In the genomic region with DNA sequence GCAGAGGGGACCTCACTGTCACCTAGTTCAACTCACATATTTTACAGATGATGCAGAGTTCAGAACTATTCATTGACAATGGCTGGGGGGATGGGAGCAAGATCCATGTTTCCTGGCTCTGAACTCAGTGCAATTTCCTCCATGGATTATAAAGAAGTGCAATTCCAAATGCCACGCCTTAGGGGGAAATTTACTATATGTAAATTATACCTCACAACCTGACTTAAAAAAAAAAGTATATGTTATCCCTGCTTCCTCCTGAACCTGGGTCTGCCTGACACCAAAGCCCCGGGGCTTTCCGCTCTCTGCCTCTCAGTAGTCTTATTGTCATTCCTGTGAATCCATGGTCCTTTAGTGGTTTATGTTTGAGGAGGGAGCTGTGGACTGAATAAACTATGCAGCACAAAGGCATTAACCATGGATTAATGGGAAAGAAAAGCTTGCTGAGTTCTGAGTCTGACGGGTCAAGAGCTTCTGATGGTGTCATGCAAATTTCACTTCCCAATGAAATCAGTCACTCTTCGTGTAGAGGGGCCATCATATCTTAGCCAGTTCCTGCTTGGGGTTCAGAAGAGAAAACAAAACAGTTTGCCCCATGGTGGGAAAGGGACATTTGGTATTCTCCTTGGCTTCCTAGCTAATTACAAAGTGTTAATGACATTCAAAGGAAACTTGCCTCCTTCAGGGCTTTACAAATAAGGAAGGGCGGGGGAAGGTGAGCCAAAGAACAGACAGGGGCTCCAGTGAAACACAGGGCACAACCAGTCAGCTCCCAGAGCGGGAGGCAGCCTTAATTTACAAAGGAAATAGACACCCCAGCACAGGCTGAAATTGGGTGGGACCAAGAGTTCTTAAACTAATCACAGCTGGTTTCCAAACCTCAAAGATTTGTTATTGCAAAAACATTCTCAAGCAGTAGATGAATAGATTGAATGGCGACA, we compare ENCODE assay signal across 9 cellular contexts. TPM values are rescaled to one million over a fixed set of nuclear protein-coding genes. Genes with fewer than 3 reads are reported as not detected.
DNase-seq lines count a peak whose midpoint lies in the region; ATAC-seq and TF ChIP-seq lines count a peak whose summit lies in the region.
"Had no signal": no experiment of that assay in that cellular context is flagged by ENCODE, and none has a peak within 500 bp of the region (broad histone marks: within the 10 kb centered on the region; RNA-seq: fewer than 3 reads in every experiment).

No MANE protein-coding gene starts in this region.

- H3K4me1 ChIP-seq in iPS-18a (ENCODE audit: control insufficient read depth, low read depth, low read length), result peaks cover 29% of the 10 kb centered on the region

- TF ChIP-seq POLR2A in erythroblast (IDR thresholded peaks at IDR 0.05; ENCODE audit: low read length), result no peak

- no peaks in the 10 kb centered on the region for H3K27me3 ChIP-seq in iPS-18a (ENCODE audit: control insufficient read depth, insufficient read depth, low read length)

- no peaks in the 10 kb centered on the region for H3K27me3 Mint-ChIP-seq in activated CD4-positive, alpha-beta T cell treated with anti-CD3 and anti-CD28 coated beads for 36 hours
- H3K27me3 Mint-ChIP-seq in activated CD4-positive, alpha-beta memory T cell treated with anti-CD3 and anti-CD28 coated beads, Interleukin-2, amount 10 ng/mL, durations not matched to agents 7 days and 5 days, result no peaks in the 10 kb centered on the region
- H3K27me3 Mint-ChIP-seq in stimulated activated naive CD8-positive, alpha-beta T cell treated with anti-CD3 and anti-CD28 coated beads, Interleukin-15, amount 100 ng/mL, for 72 hours, result no peaks in the 10 kb centered on the region

- peak overlapping the region; percentile 41 for H3K9ac ChIP-seq in iPS-18a (ENCODE audit: low read length)

- H3K36me3 ChIP-seq in iPS-18a (ENCODE audit: control insufficient read depth, low read depth, low read length), result no peaks in the 10 kb centered on the region
- H3K36me3 ChIP-seq: thoracic aorta had no signal

- CTCF ChIA-PET in activated CD4-positive, alpha-beta T cell treated with anti-CD3 and anti-CD28 coated beads for 36 hours (lab: Charles Lee), result interaction anchor here (0.6 to 2.2 kb wide), 7 partner anchors 9 to 84 kb away, joined by 3 to 9 read pairs (median 3); no protein-coding TSS in a partner anchor
- CTCF ChIA-PET in activated CD4-positive, alpha-beta memory T cell treated with anti-CD3 and anti-CD28 coated beads, Interleukin-2, amount 10 ng/mL, durations not matched to agents 7 days and 5 days (lab: Charles Lee), result interaction anchor here (1.0 kb wide), 1 partner anchor 258 kb away, joined by 3 read pairs; no protein-coding TSS in a partner anchor

- ATAC-seq in activated CD4-positive, alpha-beta T cell treated with anti-CD3 and anti-CD28 coated beads for 36 hours, result peak; percentile 19
- peak; percentile 19 for ATAC-seq in stimulated activated naive CD8-positive, alpha-beta T cell treated with anti-CD3 and anti-CD28 coated beads, Interleukin-15, amount 100 ng/mL, for 72 hours
- ATAC-seq in HG03457 (IDR thresholded peaks at IDR 0.05; ENCODE audit: unreplicated experiment), result no peak
- no peak for ATAC-seq in GM21737 (IDR thresholded peaks at IDR 0.05; ENCODE audit: unreplicated experiment)

- H3K4me3 Mint-ChIP-seq in activated CD4-positive, alpha-beta T cell treated with anti-CD3 and anti-CD28 coated beads for 36 hours, result peak overlapping the region; percentile 24
- H3K4me3 Mint-ChIP-seq in activated CD4-positive, alpha-beta memory T cell treated with anti-CD3 and anti-CD28 coated beads, Interleukin-2, amount 10 ng/mL, durations not matched to agents 7 days and 5 days, result peak overlapping the region; percentile 30
- H3K4me3 Mint-ChIP-seq in stimulated activated naive CD8-positive, alpha-beta T cell treated with anti-CD3 and anti-CD28 coated beads, Interleukin-15, amount 100 ng/mL, for 72 hours, result peak overlapping the region; percentile 73 to 77

- peak overlapping the region; percentile 25 for H3K4me3 ChIP-seq in iPS-18a (ENCODE audit: low read length)

- peaks cover 71% of the 10 kb centered on the region for H3K4me1 Mint-ChIP-seq in activated CD4-positive, alpha-beta T cell treated with anti-CD3 and anti-CD28 coated beads for 36 hours
- peaks cover 50% of the 10 kb centered on the region for H3K4me1 Mint-ChIP-seq in activated CD4-positive, alpha-beta memory T cell treated with anti-CD3 and anti-CD28 coated beads, Interleukin-2, amount 10 ng/mL, durations not matched to agents 7 days and 5 days
- H3K4me1 Mint-ChIP-seq in stimulated activated naive CD8-positive, alpha-beta T cell treated with anti-CD3 and anti-CD28 coated beads, Interleukin-15, amount 100 ng/mL, for 72 hours, result peaks cover 60% of the 10 kb centered on the region

- POLR2A ChIA-PET in activated CD4-positive, alpha-beta T cell treated with anti-CD3 and anti-CD28 coated beads for 36 hours (lab: Charles Lee), result no interaction called here
- POLR2A ChIA-PET in activated CD4-positive, alpha-beta memory T cell treated with anti-CD3 and anti-CD28 coated beads, Interleukin-2, amount 10 ng/mL, durations not matched to agents 7 days and 5 days (lab: Charles Lee), result interaction anchor here (0.7 to 2.1 kb wide), 7 partner anchors 19 to 245 kb away, joined by 3 to 9 read pairs (median 3); no protein-coding TSS in a partner anchor

- H3K9me3 ChIP-seq in iPS-18a (ENCODE audit: control insufficient read depth, low read depth, low read length), result no peaks in the 10 kb centered on the region
- H3K9me3 ChIP-seq: thoracic aorta had no signal

- no peaks in the 10 kb centered on the region for H3K36me3 Mint-ChIP-seq in activated CD4-positive, alpha-beta T cell treated with anti-CD3 and anti-CD28 coated beads for 36 hours (ENCODE audit: low read depth)
- peaks cover 11% of the 10 kb centered on the region for H3K36me3 Mint-ChIP-seq in activated CD4-positive, alpha-beta memory T cell treated with anti-CD3 and anti-CD28 coated beads, Interleukin-2, amount 10 ng/mL, durations not matched to agents 7 days and 5 days (ENCODE audit: low read depth)

- H3K27ac Mint-ChIP-seq in activated CD4-positive, alpha-beta T cell treated with anti-CD3 and anti-CD28 coated beads for 36 hours, result peak overlapping the region; percentile 82
- peak overlapping the region; percentile 58 for H3K27ac Mint-ChIP-seq in activated CD4-positive, alpha-beta memory T cell treated with anti-CD3 and anti-CD28 coated beads, Interleukin-2, amount 10 ng/mL, durations not matched to agents 7 days and 5 days
- H3K27ac Mint-ChIP-seq in stimulated activated naive CD8-positive, alpha-beta T cell treated with anti-CD3 and anti-CD28 coated beads, Interleukin-15, amount 100 ng/mL, for 72 hours, result peak overlapping the region; percentile 87 to 96

- no peak for DNase-seq in activated CD4-positive, alpha-beta T cell treated with anti-CD3 and anti-CD28 coated beads for 36 hours
- no peak for DNase-seq in activated CD4-positive, alpha-beta T cell treated with anti-CD3 and anti-CD28 coated beads, Interleukin-2, amount 50 U/mL, for 48 hours
- DNase-seq in activated CD4-positive, alpha-beta memory T cell treated with anti-CD3 and anti-CD28 coated beads, Interleukin-2, amount 10 ng/mL, durations not matched to agents 7 days and 5 days, result no peak
- DNase-seq in stimulated activated naive CD8-positive, alpha-beta T cell treated with anti-CD3 and anti-CD28 coated beads, Interleukin-15, amount 100 ng/mL, for 72 hours, result no peak
- DNase-seq in erythroblast (lab: John Stamatoyannopoulos, UW), result no peak

- intact Hi-C loops in activated CD4-positive, alpha-beta T cell treated with anti-CD3 and anti-CD28 coated beads for 36 hours (cut with DNase I, micrococcal nuclease), result no loop called here

- H3K27ac ChIP-seq in iPS-18a (ENCODE audit: low read length), result peak overlapping the region; percentile 66
- H3K27ac ChIP-seq: thoracic aorta had no signal

- no peaks in the 10 kb centered on the region for H3K9me3 Mint-ChIP-seq in activated CD4-positive, alpha-beta T cell treated with anti-CD3 and anti-CD28 coated beads for 36 hours (ENCODE audit: low read depth)
- no peaks in the 10 kb centered on the region for H3K9me3 Mint-ChIP-seq in activated CD4-positive, alpha-beta memory T cell treated with anti-CD3 and anti-CD28 coated beads, Interleukin-2, amount 10 ng/mL, durations not matched to agents 7 days and 5 days
- peaks cover 0 to 3% of the 10 kb centered on the region in 2 donors for H3K9me3 Mint-ChIP-seq in stimulated activated naive CD8-positive, alpha-beta T cell treated with anti-CD3 and anti-CD28 coated beads, Interleukin-15, amount 100 ng/mL, for 72 hours

RNA-seq across cellular contexts. Expression of a gene that starts 14.3 kb away (rescaled TPM):
- not detected for total RNA-seq in activated CD4-positive, alpha-beta T cell treated with anti-CD3 and anti-CD28 coated beads for 36 hours
- not detected for total RNA-seq in activated CD4-positive, alpha-beta memory T cell treated with anti-CD3 and anti-CD28 coated beads, Interleukin-2, amount 10 ng/mL, durations not matched to agents 7 days and 5 days
- total RNA-seq: thoracic aorta had no signal

RNA-seq across cellular contexts. Expression of a gene that starts 55.2 kb away (rescaled TPM):
- 1,000 to 10,000 TPM; 3,666 to 4,468 TPM for total RNA-seq in activated CD4-positive, alpha-beta T cell treated with anti-CD3 and anti-CD28 coated beads for 36 hours
- over 10,000 TPM; 10,813 to 11,021 TPM for total RNA-seq in activated CD4-positive, alpha-beta memory T cell treated with anti-CD3 and anti-CD28 coated beads, Interleukin-2, amount 10 ng/mL, durations not matched to agents 7 days and 5 days

Comparison
In these comparisons a context has a peak if more than half of its experiments do, and no peak if none do; other contexts are left out.
1. ATAC-seq: peak in activated CD4-positive, alpha-beta T cell treated with anti-CD3 and anti-CD28 coated beads for 36 hours (single experiment) and stimulated activated naive CD8-positive, alpha-beta T cell treated with anti-CD3 and anti-CD28 coated beads, Interleukin-15, amount 100 ng/mL, for 72 hours (single experiment); none in HG03457 (single experiment) and GM21737 (single experiment).
2. H3K4me3 Mint-ChIP-seq: peak in every context shown above with its lines; median percentile 75 in stimulated activated naive CD8-positive, alpha-beta T cell treated with anti-CD3 and anti-CD28 coated beads, Interleukin-15, amount 100 ng/mL, for 72 hours; 30 in activated CD4-positive, alpha-beta memory T cell treated with anti-CD3 and anti-CD28 coated beads, Interleukin-2, amount 10 ng/mL, durations not matched to agents 7 days and 5 days; 24 in activated CD4-positive, alpha-beta T cell treated with anti-CD3 and anti-CD28 coated beads for 36 hours.
3. Peak in every context shown above with its lines, with median percentiles within 50 percentile points of each other: H3K27ac Mint-ChIP-seq.